In the genomic region with DNA sequence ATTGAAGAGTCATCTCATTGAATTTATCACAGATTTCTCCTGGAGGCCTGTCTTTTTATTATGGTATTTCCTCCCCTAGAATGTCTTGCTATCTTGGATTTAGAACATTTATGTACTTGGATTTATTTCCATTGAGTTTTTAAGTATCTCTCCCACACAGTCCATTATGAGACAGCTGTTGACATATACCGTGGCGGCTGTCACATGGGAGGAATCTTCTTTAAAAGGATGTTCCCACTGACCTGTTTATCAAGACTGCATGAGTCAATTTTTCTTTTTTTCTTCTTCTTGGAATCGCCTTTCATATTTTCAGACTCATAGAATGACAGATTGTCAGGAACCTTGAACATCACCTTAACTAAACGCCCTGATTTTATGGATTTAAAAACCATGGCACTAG, we compare ENCODE assay signal across 1 cellular context.
TF ChIP-seq lines count a peak whose summit lies in the region.

No MANE protein-coding gene starts in this region.

TF ChIP-seq in neural cell, 6 proteins besides CTCF, POLR2A, EP300 and RAD21:
- TF ChIP-seq, protein P1, sequence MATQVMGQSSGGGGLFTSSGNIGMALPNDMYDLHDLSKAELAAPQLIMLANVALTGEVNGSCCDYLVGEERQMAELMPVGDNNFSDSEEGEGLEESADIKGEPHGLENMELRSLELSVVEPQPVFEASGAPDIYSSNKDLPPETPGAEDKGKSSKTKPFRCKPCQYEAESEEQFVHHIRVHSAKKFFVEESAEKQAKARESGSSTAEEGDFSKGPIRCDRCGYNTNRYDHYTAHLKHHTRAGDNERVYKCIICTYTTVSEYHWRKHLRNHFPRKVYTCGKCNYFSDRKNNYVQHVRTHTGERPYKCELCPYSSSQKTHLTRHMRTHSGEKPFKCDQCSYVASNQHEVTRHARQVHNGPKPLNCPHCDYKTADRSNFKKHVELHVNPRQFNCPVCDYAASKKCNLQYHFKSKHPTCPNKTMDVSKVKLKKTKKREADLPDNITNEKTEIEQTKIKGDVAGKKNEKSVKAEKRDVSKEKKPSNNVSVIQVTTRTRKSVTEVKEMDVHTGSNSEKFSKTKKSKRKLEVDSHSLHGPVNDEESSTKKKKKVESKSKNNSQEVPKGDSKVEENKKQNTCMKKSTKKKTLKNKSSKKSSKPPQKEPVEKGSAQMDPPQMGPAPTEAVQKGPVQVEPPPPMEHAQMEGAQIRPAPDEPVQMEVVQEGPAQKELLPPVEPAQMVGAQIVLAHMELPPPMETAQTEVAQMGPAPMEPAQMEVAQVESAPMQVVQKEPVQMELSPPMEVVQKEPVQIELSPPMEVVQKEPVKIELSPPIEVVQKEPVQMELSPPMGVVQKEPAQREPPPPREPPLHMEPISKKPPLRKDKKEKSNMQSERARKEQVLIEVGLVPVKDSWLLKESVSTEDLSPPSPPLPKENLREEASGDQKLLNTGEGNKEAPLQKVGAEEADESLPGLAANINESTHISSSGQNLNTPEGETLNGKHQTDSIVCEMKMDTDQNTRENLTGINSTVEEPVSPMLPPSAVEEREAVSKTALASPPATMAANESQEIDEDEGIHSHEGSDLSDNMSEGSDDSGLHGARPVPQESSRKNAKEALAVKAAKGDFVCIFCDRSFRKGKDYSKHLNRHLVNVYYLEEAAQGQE (IDR thresholded peaks at IDR 0.05; ENCODE audit: borderline replicate concordance) = peak; percentile 51
- TF ChIP-seq MXI1 (conservative IDR thresholded peaks at IDR 0.05; ENCODE audit: poor library complexity, severe bottlenecking) (no peak), SMC3 (conservative IDR thresholded peaks at IDR 0.05; ENCODE audit: poor library complexity) (no peak), EZH2 (IDR thresholded peaks at IDR 0.05; ENCODE audit: borderline replicate concordance, insufficient read depth, low read length, poor library complexity, severe bottlenecking) (no peak)
TF ChIP-seq in neural cell: peak in this region for 1.
